ENCODE assay signal across 12 cellular contexts in the genomic region with DNA sequence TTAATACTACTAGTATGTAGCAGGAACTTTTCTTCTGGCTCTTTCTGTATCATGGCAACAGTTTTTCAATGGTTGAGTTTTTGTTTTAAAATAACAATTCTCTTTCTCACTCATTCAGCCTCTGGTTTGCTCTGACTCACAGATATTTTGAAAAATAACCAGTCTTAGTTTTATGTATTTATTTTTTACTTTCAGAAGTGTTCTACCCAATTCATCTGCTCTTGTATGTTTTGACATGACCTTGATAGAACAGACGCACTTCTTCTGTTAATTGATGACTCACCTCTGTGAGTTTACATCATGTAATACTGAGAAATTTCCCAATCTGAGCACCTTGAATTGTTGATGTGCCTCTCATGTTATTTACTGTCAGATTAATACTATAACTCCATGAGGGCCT.
DNase-seq lines count a peak whose midpoint lies in the region; ATAC-seq and TF ChIP-seq lines count a peak whose summit lies in the region.
"Had no signal": no experiment of that assay in that cellular context is flagged by ENCODE, and none has a peak within 500 bp of the region (broad histone marks: within the 10 kb centered on the region; RNA-seq: fewer than 3 reads in every experiment).

No MANE protein-coding gene starts in this region.

- intact Hi-C loops in activated CD8-positive, alpha-beta T cell treated with anti-CD3 and anti-CD28 coated beads for 36 hours (cut with micrococcal nuclease): no loop called here
- intact Hi-C loops in body of pancreas (cut with DNase I): no loop called here
- intact Hi-C loops in testis (cut with DNase I; ENCODE audit: low total_unique reads): no loop called here
- intact Hi-C loops in activated naive CD4-positive, alpha-beta T cell treated with anti-CD3 and anti-CD28 coated beads for 36 hours (cut with micrococcal nuclease): no loop called here

- no peaks in the 10 kb centered on the region for H3K27me3 ChIP-seq in body of pancreas
- no peaks in the 10 kb centered on the region for H3K27me3 ChIP-seq in testis

- H3K27ac ChIP-seq in body of pancreas: peak overlapping the region; percentile 2 to 60 (median 36)
- H3K27ac ChIP-seq in testis: peak overlapping the region; percentile 36 to 66

- peak; percentile 50 for ATAC-seq in activated CD8-positive, alpha-beta T cell treated with anti-CD3 and anti-CD28 coated beads for 36 hours
- no peak for ATAC-seq in activated CD8-positive, alpha-beta T cell treated with anti-CD3 and anti-CD28 coated beads, Interleukin-2, amount 10 ng/mL, durations not matched to agents 7 days and 5 days
- ATAC-seq in body of pancreas: peak; percentile 53
- ATAC-seq: left lobe of liver had no signal

- 7 to 13% methylated on average over 1 of the region's 1 CpG for WGBS in body of pancreas, 2 donors
- 34 to 53% methylated on average over 1 of the region's 1 CpG for WGBS in testis, 2 donors

- POLR2A ChIA-PET in activated CD8-positive, alpha-beta T cell treated with anti-CD3 and anti-CD28 coated beads for 36 hours (lab: Charles Lee): no interaction called here
- POLR2A ChIA-PET in activated CD8-positive, alpha-beta T cell treated with anti-CD3 and anti-CD28 coated beads, Interleukin-2, amount 10 ng/mL, durations not matched to agents 7 days and 5 days (lab: Charles Lee): no interaction called here

- H3K27me3 Mint-ChIP-seq in activated CD8-positive, alpha-beta T cell treated with anti-CD3 and anti-CD28 coated beads for 36 hours: no peaks in the 10 kb centered on the region
- peaks cover 4% of the 10 kb centered on the region for H3K27me3 Mint-ChIP-seq in activated CD8-positive, alpha-beta T cell treated with anti-CD3 and anti-CD28 coated beads, Interleukin-2, amount 10 ng/mL, durations not matched to agents 7 days and 5 days (ENCODE audit: low read depth)
- no peaks in the 10 kb centered on the region for H3K27me3 Mint-ChIP-seq in activated naive CD4-positive, alpha-beta T cell treated with anti-CD3 and anti-CD28 coated beads for 36 hours (ENCODE audit: low read depth)

- DNase-seq in activated CD8-positive, alpha-beta T cell treated with anti-CD3 and anti-CD28 coated beads for 36 hours: no peak
- no peak for DNase-seq in activated CD8-positive, alpha-beta T cell treated with anti-CD3 and anti-CD28 coated beads, Interleukin-2, amount 10 ng/mL, durations not matched to agents 7 days and 5 days
- DNase-seq in body of pancreas (no peak), hepatic stellate cell (ENCODE audit: low spot score) (peak; percentile 48), testis (no peak), NCI-H1105 (lab: John Stamatoyannopoulos, UW) (no peak), H4 (ENCODE audit: low spot score) (no peak)
- no peak for DNase-seq in activated naive CD4-positive, alpha-beta T cell treated with anti-CD3 and anti-CD28 coated beads for 36 hours
- DNase-seq: ACHN, NCI-H2227 treated with DMSO at 0.1 percent for 48 hours had no signal

- CTCF ChIA-PET in activated CD8-positive, alpha-beta T cell treated with anti-CD3 and anti-CD28 coated beads for 36 hours (lab: Charles Lee): no interaction called here
- CTCF ChIA-PET in activated CD8-positive, alpha-beta T cell treated with anti-CD3 and anti-CD28 coated beads, Interleukin-2, amount 10 ng/mL, durations not matched to agents 7 days and 5 days (lab: Charles Lee): no interaction called here
- CTCF ChIA-PET in activated naive CD4-positive, alpha-beta T cell treated with anti-CD3 and anti-CD28 coated beads for 36 hours (lab: Charles Lee): no interaction called here

- no peak overlapping the region for H3K27ac Mint-ChIP-seq in activated CD8-positive, alpha-beta T cell treated with anti-CD3 and anti-CD28 coated beads for 36 hours
- H3K27ac Mint-ChIP-seq in activated CD8-positive, alpha-beta T cell treated with anti-CD3 and anti-CD28 coated beads, Interleukin-2, amount 10 ng/mL, durations not matched to agents 7 days and 5 days: no peak overlapping the region
- H3K27ac Mint-ChIP-seq in activated naive CD4-positive, alpha-beta T cell treated with anti-CD3 and anti-CD28 coated beads for 36 hours: no peak overlapping the region

- no peak for TF ChIP-seq POLR2A in body of pancreas (IDR thresholded peaks at IDR 0.05)
- no peak for TF ChIP-seq POLR2A in testis (IDR thresholded peaks at IDR 0.05)

- no peak overlapping the region for H3K4me3 ChIP-seq in body of pancreas
- H3K4me3 ChIP-seq in testis: no peak overlapping the region
- H3K4me3 ChIP-seq: SK-N-MC had no signal

- peaks cover 14% of the 10 kb centered on the region for H3K4me1 ChIP-seq in body of pancreas
- H3K4me1 ChIP-seq in testis: peaks cover 8% of the 10 kb centered on the region

- no peaks in the 10 kb centered on the region for H3K36me3 Mint-ChIP-seq in activated CD8-positive, alpha-beta T cell treated with anti-CD3 and anti-CD28 coated beads for 36 hours (ENCODE audit: low read depth)
- no peaks in the 10 kb centered on the region for H3K36me3 Mint-ChIP-seq in activated CD8-positive, alpha-beta T cell treated with anti-CD3 and anti-CD28 coated beads, Interleukin-2, amount 10 ng/mL, durations not matched to agents 7 days and 5 days (ENCODE audit: low read depth)
- H3K36me3 Mint-ChIP-seq in activated naive CD4-positive, alpha-beta T cell treated with anti-CD3 and anti-CD28 coated beads for 36 hours (ENCODE audit: low read depth): no peaks in the 10 kb centered on the region

- no peaks in the 10 kb centered on the region for H3K9me3 ChIP-seq in body of pancreas
- no peaks in the 10 kb centered on the region for H3K9me3 ChIP-seq in testis

- H3K4me3 Mint-ChIP-seq in activated CD8-positive, alpha-beta T cell treated with anti-CD3 and anti-CD28 coated beads for 36 hours: no peak overlapping the region
- no peak overlapping the region for H3K4me3 Mint-ChIP-seq in activated CD8-positive, alpha-beta T cell treated with anti-CD3 and anti-CD28 coated beads, Interleukin-2, amount 10 ng/mL, durations not matched to agents 7 days and 5 days
- no peak overlapping the region for H3K4me3 Mint-ChIP-seq in activated naive CD4-positive, alpha-beta T cell treated with anti-CD3 and anti-CD28 coated beads for 36 hours

- no peaks in the 10 kb centered on the region for H3K9me3 Mint-ChIP-seq in activated CD8-positive, alpha-beta T cell treated with anti-CD3 and anti-CD28 coated beads for 36 hours
- no peaks in the 10 kb centered on the region for H3K9me3 Mint-ChIP-seq in activated CD8-positive, alpha-beta T cell treated with anti-CD3 and anti-CD28 coated beads, Interleukin-2, amount 10 ng/mL, durations not matched to agents 7 days and 5 days (ENCODE audit: insufficient read depth)
- no peaks in the 10 kb centered on the region for H3K9me3 Mint-ChIP-seq in activated naive CD4-positive, alpha-beta T cell treated with anti-CD3 and anti-CD28 coated beads for 36 hours

- TF ChIP-seq CTCF in activated CD8-positive, alpha-beta T cell treated with anti-CD3 and anti-CD28 coated beads for 36 hours (IDR thresholded peaks at IDR 0.05): no peak
- TF ChIP-seq CTCF in body of pancreas (IDR thresholded peaks at IDR 0.05): no peak
- TF ChIP-seq CTCF in testis (IDR thresholded peaks at IDR 0.05): no peak

- H3K36me3 ChIP-seq in body of pancreas (replicated peaks in 1 of 2; ENCODE audit: insufficient read depth in 1 of 2, low read depth in 2 of 2) (no peaks in the 10 kb centered on the region), testis (ENCODE audit: low read depth, missing control alignments) (no peaks in the 10 kb centered on the region)

- H3K4me1 Mint-ChIP-seq in activated CD8-positive, alpha-beta T cell treated with anti-CD3 and anti-CD28 coated beads for 36 hours (ENCODE audit: low read depth): peaks cover 14% of the 10 kb centered on the region
- H3K4me1 Mint-ChIP-seq in activated CD8-positive, alpha-beta T cell treated with anti-CD3 and anti-CD28 coated beads, Interleukin-2, amount 10 ng/mL, durations not matched to agents 7 days and 5 days (ENCODE audit: low read depth): no peaks in the 10 kb centered on the region
- no peaks in the 10 kb centered on the region for H3K4me1 Mint-ChIP-seq in activated naive CD4-positive, alpha-beta T cell treated with anti-CD3 and anti-CD28 coated beads for 36 hours (ENCODE audit: low read depth)
